ENCODE assay signal across 6 cellular contexts in genomic region chr5:52655163-52655562, GRCh38.
"Had no signal": no experiment of that assay in that cellular context is flagged by ENCODE, and none has a peak within 500 bp of the region (broad histone marks: within the 10 kb centered on the region; RNA-seq: fewer than 3 reads in every experiment).

No MANE protein-coding gene starts in this region.

- ATAC-seq: HepG2, K562 had no signal

- H3K27ac ChIP-seq: HL-60 had no signal

- DNase-seq: IMR-90, KBM-7, KG1 had no signal

- H3K4me3 ChIP-seq: K562 had no signal
